23 cellular contexts compared by ENCODE assay signal in the genomic region with DNA sequence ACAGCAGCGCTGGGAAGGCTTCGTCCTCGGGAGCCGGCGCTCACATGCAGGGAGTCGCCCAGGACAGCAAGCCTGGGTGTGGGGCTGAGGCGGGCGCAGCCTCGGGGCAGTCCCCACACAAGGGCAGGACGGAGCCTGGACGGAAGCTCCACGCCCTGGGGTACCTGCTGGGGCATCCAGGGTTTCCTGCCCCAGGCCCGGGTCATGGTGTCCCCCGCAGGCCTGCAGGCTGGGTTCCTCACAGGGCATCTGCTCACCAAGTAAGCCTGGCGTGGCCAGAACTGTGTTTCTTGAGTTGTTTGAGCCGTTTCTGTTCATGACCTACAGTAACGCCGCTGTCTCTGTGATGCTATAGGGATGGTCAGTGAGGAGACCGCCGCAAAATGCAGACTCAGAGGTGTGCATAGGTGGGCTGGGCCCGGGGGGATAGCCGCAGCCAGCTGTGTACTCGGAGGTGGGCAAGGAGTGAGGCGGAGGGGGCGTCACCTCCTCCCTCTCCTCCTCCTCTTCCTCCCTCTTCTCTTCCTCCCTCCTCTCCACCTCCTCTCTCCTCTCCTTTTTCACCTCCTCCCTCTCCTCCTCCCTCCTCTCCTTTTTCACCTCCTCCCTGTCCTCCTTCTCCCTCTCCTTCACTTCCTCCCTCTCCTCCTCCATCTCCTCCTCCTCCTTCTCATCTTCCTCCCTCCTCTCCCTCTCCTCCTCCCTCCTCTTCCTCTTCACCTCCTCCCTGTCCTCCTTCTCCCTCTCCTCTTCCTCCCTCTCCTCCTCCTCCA.
"Had no signal": no experiment of that assay in that cellular context is flagged by ENCODE, and none has a peak within 500 bp of the region (broad histone marks: within the 10 kb centered on the region; RNA-seq: fewer than 3 reads in every experiment).

No MANE protein-coding gene starts in this region.

- H3K4me1 ChIP-seq: esophagus muscularis mucosa, pancreas, psoas muscle, right atrium auricular region had no signal

- H3K27me3 ChIP-seq: pancreas, right atrium auricular region had no signal

- H3K4me1 Mint-ChIP-seq: activated CD4-positive, alpha-beta T cell treated with anti-CD3 and anti-CD28 coated beads, Interleukin-2, amount 10 ng/mL, durations not matched to agents 24 days and 14 days; immature natural killer cell had no signal

- FAIRE-seq: bronchial epithelial cell, frontal cortex, pancreas had no signal

- ATAC-seq: activated CD4-positive, CD25-positive, alpha-beta regulatory T cell treated with anti-CD3 and anti-CD28 coated beads, Interleukin-2, amount 50 U/mL, for 24 hours; left lobe of liver; naive thymus-derived CD8-positive, alpha-beta T cell; pancreas; psoas muscle had no signal

- H3K4me2 ChIP-seq: hepatocyte had no signal

- H2AFZ ChIP-seq: hepatocyte had no signal

- H3K27ac Mint-ChIP-seq: activated CD4-positive, alpha-beta T cell treated with anti-CD3 and anti-CD28 coated beads, Interleukin-2, amount 10 ng/mL, durations not matched to agents 24 days and 14 days; activated naive CD8-positive, alpha-beta T cell; activated T-helper 2 cell treated with anti-CD3 and anti-CD28 coated beads, Interferon-gamma antibody, Interleukin-2, Interleukin-4, amounts not matched to agents 10 μg/mL and 5 μg/mL and 100 μg/mL, durations not matched to agents 14 hours and 24 hours and 36 hours; immature natural killer cell; type B pancreatic cell had no signal

- H3K9me3 ChIP-seq: pancreas had no signal

- H3K27ac ChIP-seq: coronary artery, esophagus muscularis mucosa, hepatocyte, pancreas, psoas muscle, right atrium auricular region, thoracic aorta, VCaP had no signal

- H3K4me3 Mint-ChIP-seq: activated CD4-positive, alpha-beta T cell treated with anti-CD3 and anti-CD28 coated beads, Interleukin-2, amount 10 ng/mL, durations not matched to agents 24 days and 14 days; activated naive CD8-positive, alpha-beta T cell; immature natural killer cell; naive thymus-derived CD8-positive, alpha-beta T cell; type B pancreatic cell had no signal

- H3K79me2 ChIP-seq: hepatocyte had no signal

- H3K4me3 ChIP-seq: coronary artery, esophagus muscularis mucosa, hepatocyte, pancreas, psoas muscle, right atrium auricular region, thoracic aorta had no signal

- DNase-seq: activated CD4-positive, alpha-beta T cell treated with anti-CD3 and anti-CD28 coated beads, Interleukin-2, amount 10 ng/mL, durations not matched to agents 24 days and 14 days; activated naive CD4-positive, alpha-beta T cell; activated T-cell treated with anti-CD3 and anti-CD28 coated beads, Interleukin-2, amount 50 U/mL, for 1 hour; amniotic stem cell; glutamatergic neuron; immature natural killer cell; stimulated activated CD4-positive, alpha-beta T cell treated with anti-CD3 and anti-CD28 coated beads, Interleukin-1b, Interleukin-23, amount 100 ng/mL, for 48 hours had no signal

- H3K36me3 ChIP-seq: esophagus muscularis mucosa, pancreas, right atrium auricular region, thoracic aorta had no signal
